15 cellular contexts compared by ENCODE assay signal in the genomic region with DNA sequence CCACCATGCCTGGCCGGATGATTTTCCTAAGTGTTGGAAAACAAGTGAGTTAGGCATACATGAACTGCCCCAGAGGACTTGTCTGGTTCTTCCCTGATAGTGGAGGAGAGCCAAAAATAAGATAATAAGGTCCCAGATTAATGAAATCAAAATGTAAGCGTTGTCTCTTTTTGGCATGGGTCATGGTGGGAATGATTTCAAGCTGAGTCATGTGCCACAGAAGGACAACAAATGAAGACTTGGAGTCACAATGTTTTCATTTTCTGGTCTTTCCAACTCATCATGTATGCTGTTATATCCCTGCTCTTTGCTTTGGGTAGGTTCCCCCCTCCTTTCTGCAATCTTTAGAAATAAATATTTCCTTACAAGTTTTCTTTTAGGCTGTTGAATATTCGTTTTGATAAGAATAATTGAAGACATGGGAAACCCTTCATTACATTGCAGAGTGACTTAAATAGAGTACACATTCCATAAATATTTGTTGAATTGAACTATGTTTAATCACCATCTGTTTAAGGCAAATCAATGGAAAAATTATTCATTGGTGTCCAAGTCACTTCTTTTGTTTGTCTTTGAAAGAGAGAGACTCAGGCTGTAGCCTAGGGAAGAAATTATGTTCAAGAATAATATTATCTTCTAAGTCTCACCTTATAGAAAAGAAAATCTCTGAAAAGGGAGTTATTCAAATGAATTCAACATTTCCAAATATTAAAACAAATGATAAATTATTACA.
A peak's percentile ranks its signal among the peaks of the same experiment; 100 is the strongest.
DNase-seq lines count a peak whose midpoint lies in the region; ATAC-seq and TF ChIP-seq lines count a peak whose summit lies in the region.
"Had no signal": no experiment of that assay in that cellular context is flagged by ENCODE, and none has a peak within 500 bp of the region (broad histone marks: within the 10 kb centered on the region; RNA-seq: fewer than 3 reads in every experiment).

No MANE protein-coding gene starts in this region.

- POLR2A ChIA-PET in BJ (lab: Charles Lee) = interaction anchor here (0.5 kb wide), 1 partner anchor 71 kb away, joined by 3 read pairs; no protein-coding TSS in a partner anchor

- H3K27ac Mint-ChIP-seq in chondrocyte (ENCODE audit: unreplicated experiment) (peak overlapping the region; percentile 85), Calu3 (ENCODE audit: unreplicated experiment) (no peak overlapping the region)
- H3K27ac Mint-ChIP-seq: CD8-positive, alpha-beta memory T cell had no signal

- H3K4me3 Mint-ChIP-seq in chondrocyte (ENCODE audit: unreplicated experiment) = no peak overlapping the region
- H3K4me3 Mint-ChIP-seq in Calu3 (ENCODE audit: low read depth, unreplicated experiment) = no peak overlapping the region
- H3K4me3 Mint-ChIP-seq: CD8-positive, alpha-beta memory T cell had no signal

- H3K27ac ChIP-seq in spleen = no peak overlapping the region
- H3K27ac ChIP-seq: SK-N-MC had no signal

- 38 to 75% (median 51%) methylated on average over 3 of the region's 3 CpGs for WGBS in spleen, 5 donors

- intact Hi-C loops in spleen (cut with DNase I; ENCODE audit: low total_unique reads) (no loop called here), Calu3 (cut with micrococcal nuclease; ENCODE audit: unreplicated experiment) (no loop called here)

- peaks cover 23% of the 10 kb centered on the region for H3K9me3 ChIP-seq in MG63
- H3K9me3 ChIP-seq in spleen = peaks cover 0 to 42% (median 19%) of the 10 kb centered on the region in 8 donors

- BruUV-seq in Calu3 (replicated peaks; lab: Mats Ljungman, UMichigan) = no TSS peak

- no peak for TF ChIP-seq POLR2A in spleen (IDR thresholded peaks at IDR 0.05)

- H3K4me3 ChIP-seq in BJ (ENCODE audit: low read depth, low read length) = no peak overlapping the region
- no peak overlapping the region for H3K4me3 ChIP-seq in MG63
- H3K4me3 ChIP-seq in spleen = no peak overlapping the region
- H3K4me3 ChIP-seq: SK-N-MC had no signal

- H3K4me1 Mint-ChIP-seq in chondrocyte (ENCODE audit: low read depth) (peaks cover 53% of the 10 kb centered on the region), Calu3 (ENCODE audit: low read depth, unreplicated experiment) (no peaks in the 10 kb centered on the region)
- H3K4me1 Mint-ChIP-seq: CD8-positive, alpha-beta memory T cell had no signal

- CTCF ChIA-PET in BJ (lab: Yijun Ruan, JAX) (no interaction called here), Calu3 (lab: Charles Lee) (interaction anchor here (0.6 to 1.1 kb wide), 3 partner anchors 8 to 1550 kb away, joined by 3 to 8 read pairs (median 3); no protein-coding TSS in a partner anchor)

- H3K36me3 Mint-ChIP-seq in chondrocyte (ENCODE audit: low read depth) (peaks cover 8% of the 10 kb centered on the region), Calu3 (ENCODE audit: insufficient read depth, unreplicated experiment) (no peaks in the 10 kb centered on the region)
- H3K36me3 Mint-ChIP-seq: CD8-positive, alpha-beta memory T cell had no signal

- peaks cover 0 to 3% (median 0%) of the 10 kb centered on the region in 6 donors for H3K4me1 ChIP-seq in spleen

- H3K27me3 Mint-ChIP-seq in chondrocyte (ENCODE audit: low read depth) (no peaks in the 10 kb centered on the region), Calu3 (ENCODE audit: unreplicated experiment) (no peaks in the 10 kb centered on the region)

- no peak for TF ChIP-seq CTCF in BJ (IDR thresholded peaks at IDR 0.05; ENCODE audit: insufficient read depth, low read depth, low read length)
- no peak for TF ChIP-seq CTCF in chondrocyte (IDR thresholded peaks at IDR 0.05)
- TF ChIP-seq CTCF in spleen (IDR thresholded peaks at IDR 0.05 in 8 of 11, conservative IDR thresholded peaks at IDR 0.05 in 3 of 11) = no peak
- TF ChIP-seq CTCF in Calu3 (IDR thresholded peaks at IDR 0.05; ENCODE audit: unreplicated experiment) = no peak

- DNase-seq in BJ (ENCODE audit: low read depth) (peak; percentile 87), MG63 (peak; percentile 86), chondrocyte (ENCODE audit: low spot score) (no peak), lung microvascular endothelial cell (ENCODE audit: low read depth in 2 of 2) (peak; percentile 52 to 87), spleen (no peak), NCI-H1417 (lab: John Stamatoyannopoulos, UW) (no peak), Calu3 (no peak)
- DNase-seq: activated CD4-positive, alpha-beta T cell treated with anti-CD3 and anti-CD28 coated beads for 48 hours; activated effector memory CD4-positive, alpha-beta T cell treated with Interleukin-2 at 50 U/mL for 16 hours; CD8-positive, alpha-beta memory T cell; Kasumi-1; NCI-H345; stimulated activated CD8-positive, alpha-beta memory T cell treated with anti-CD3 and anti-CD28 coated beads, Interleukin-4, amount 100 ng/mL, for 48 hours had no signal

- ATAC-seq in GM21619 (IDR thresholded peaks at IDR 0.05; ENCODE audit: unreplicated experiment) = no peak

- H3K27me3 ChIP-seq in BJ (ENCODE audit: control insufficient read depth, insufficient read depth, low read length) (no peaks in the 10 kb centered on the region), MG63 (no peaks in the 10 kb centered on the region), spleen (replicated peaks in 1 of 7) (no peaks in the 10 kb centered on the region)

- H3K9me3 Mint-ChIP-seq in chondrocyte (ENCODE audit: low read depth) = peaks cover 34% of the 10 kb centered on the region
- H3K9me3 Mint-ChIP-seq in Calu3 (ENCODE audit: low read depth, unreplicated experiment) = peaks cover 7% of the 10 kb centered on the region

- no peaks in the 10 kb centered on the region for H3K36me3 ChIP-seq in BJ (ENCODE audit: control insufficient read depth, insufficient read depth, low read length)
- H3K36me3 ChIP-seq in MG63 = no peaks in the 10 kb centered on the region
- no peaks in the 10 kb centered on the region for H3K36me3 ChIP-seq in spleen

Comparison
In these comparisons a context has a peak if more than half of its experiments do, and no peak if none do; other contexts are left out.
1. DNase-seq: peak in BJ (single experiment), MG63 (single experiment) and lung microvascular endothelial cell (2 of 2); none in chondrocyte (single experiment), spleen (single experiment), NCI-H1417 (0 of 3) and Calu3 (single experiment).